21 cellular contexts compared by ENCODE assay signal in genomic region chr22:45842141-45842831, GRCh38.
DNase-seq lines count a peak whose midpoint lies in the region; FAIRE-seq and TF ChIP-seq lines count a peak whose summit lies in the region.
"Had no signal": no experiment of that assay in that cellular context is flagged by ENCODE, and none has a peak within 500 bp of the region (broad histone marks: within the 10 kb centered on the region; RNA-seq: fewer than 3 reads in every experiment).

No MANE protein-coding gene starts in this region.

- peak overlapping the region; percentile 17 for H3K4me3 ChIP-seq in astrocyte (ENCODE audit: insufficient read depth, low read depth, low read length)
- H3K4me3 ChIP-seq in fibroblast of the aortic adventitia (ENCODE audit: low read depth, low read length): no peak overlapping the region
- H3K4me3 ChIP-seq in retinal pigment epithelial cell (ENCODE audit: low read length): no peak overlapping the region
- H3K4me3 ChIP-seq in effector memory CD4-positive, alpha-beta T cell (ENCODE audit: insufficient read depth, low read depth, low read length, poor library complexity, severe bottlenecking): no peak overlapping the region
- H3K4me3 ChIP-seq: cardiac muscle cell, K562, left lung, right lobe of liver had no signal

- H3K27ac ChIP-seq in astrocyte (ENCODE audit: low read depth, low read length): peak overlapping the region; percentile 51
- H3K27ac ChIP-seq in effector memory CD4-positive, alpha-beta T cell (ENCODE audit: insufficient read depth, low read length, poor library complexity, severe bottlenecking): no peak overlapping the region
- H3K27ac ChIP-seq: cardiac muscle cell, left lung, right lobe of liver had no signal

- peaks cover 5% of the 10 kb centered on the region for H3K36me3 Mint-ChIP-seq in astrocyte (ENCODE audit: low read depth, unreplicated experiment)

- H3K9me3 ChIP-seq in astrocyte (ENCODE audit: insufficient read depth, low read depth, low read length): no peaks in the 10 kb centered on the region
- H3K9me3 ChIP-seq in effector memory CD4-positive, alpha-beta T cell (ENCODE audit: control insufficient read depth, low read length): no peaks in the 10 kb centered on the region
- H3K9me3 ChIP-seq: left lung, right lobe of liver had no signal

- peak overlapping the region; percentile 27 for H3K27ac Mint-ChIP-seq in astrocyte (ENCODE audit: unreplicated experiment)
- H3K27ac Mint-ChIP-seq: activated B cell treated with CpG ODN at 0.5 μM for 24 hours had no signal

- no peak for TF ChIP-seq CTCF in astrocyte (IDR thresholded peaks at IDR 0.05; ENCODE audit: insufficient read depth, low read depth, low read length)
- TF ChIP-seq CTCF in fibroblast of the aortic adventitia (IDR thresholded peaks at IDR 0.05; ENCODE audit: insufficient read depth, low read length): no peak
- TF ChIP-seq CTCF in retinal pigment epithelial cell (conservative IDR thresholded peaks at IDR 0.05; ENCODE audit: low read depth, low read length): no peak

- peak; percentile 5 for FAIRE-seq in astrocyte (lab: Jason Lieb, UNC)
- FAIRE-seq: H54, K562, urothelium cell line had no signal

- H3K27me3 Mint-ChIP-seq in astrocyte (ENCODE audit: low read depth, unreplicated experiment): no peaks in the 10 kb centered on the region
- H3K27me3 Mint-ChIP-seq: activated B cell treated with CpG ODN at 0.5 μM for 24 hours; naive thymus-derived CD4-positive, alpha-beta T cell had no signal

- no peak overlapping the region for H2AFZ ChIP-seq in astrocyte (ENCODE audit: low read depth, low read length)

- no peak overlapping the region for H3K4me3 Mint-ChIP-seq in astrocyte (ENCODE audit: unreplicated experiment)
- H3K4me3 Mint-ChIP-seq: activated B cell treated with CpG ODN at 0.5 μM for 24 hours; naive thymus-derived CD4-positive, alpha-beta T cell had no signal

- peaks cover 6% of the 10 kb centered on the region for H3K36me3 ChIP-seq in astrocyte (ENCODE audit: insufficient read depth, low read length)
- H3K36me3 ChIP-seq in effector memory CD4-positive, alpha-beta T cell (ENCODE audit: control insufficient read depth, insufficient read depth, low read length): peaks cover 17% of the 10 kb centered on the region

- peak overlapping the region; percentile 66 for H3K4me2 ChIP-seq in astrocyte (ENCODE audit: low read length)

- peak overlapping the region; percentile 40 for H3K9ac ChIP-seq in astrocyte (ENCODE audit: low read length)

- H3K9me3 Mint-ChIP-seq in astrocyte (ENCODE audit: unreplicated experiment): no peaks in the 10 kb centered on the region
- H3K9me3 Mint-ChIP-seq: activated B cell treated with CpG ODN at 0.5 μM for 24 hours; naive thymus-derived CD4-positive, alpha-beta T cell had no signal

- H3K4me1 ChIP-seq in astrocyte (ENCODE audit: insufficient read depth, low read length): peaks cover 42% of the 10 kb centered on the region
- H3K4me1 ChIP-seq in effector memory CD4-positive, alpha-beta T cell (ENCODE audit: control insufficient read depth, insufficient read depth, low read length, poor library complexity, severe bottlenecking): no peaks in the 10 kb centered on the region
- H3K4me1 ChIP-seq: left lung, right lobe of liver had no signal

- DNase-seq in NCI-H1092 treated with DMSO at 0.1 percent for 48 hours (lab: John Stamatoyannopoulos, UW) (peak; percentile 9), NCI-H1092 (lab: John Stamatoyannopoulos, UW) (no peak), astrocyte (ENCODE audit: low read depth) (peak; percentile 91), fibroblast of the aortic adventitia (ENCODE audit: low read depth) (peak; percentile 34), retinal pigment epithelial cell (ENCODE audit: low read depth) (peak; percentile 27), GF-D8 (lab: John Stamatoyannopoulos, UW) (no peak)
- DNase-seq in effector memory CD4-positive, alpha-beta T cell: no peak
- DNase-seq in stimulated activated naive CD4-positive, alpha-beta T cell treated with Interleukin-2 at 50 U/mL for 16 hours (lab: John Stamatoyannopoulos, UW): no peak
- DNase-seq: 8988T; activated B cell treated with CpG ODN at 0.5 μM for 24 hours; activated gamma-delta T cell treated with Interleukin-2 at 50 U/mL for 16 hours; left lung; naive thymus-derived CD4-positive, alpha-beta T cell; NCI-H526; right lobe of liver; stimulated activated CD4-positive, alpha-beta T cell treated with anti-CD3 and anti-CD28 coated beads, Interleukin-4, amount 100 ng/mL, for 24 hours; SW 1271 had no signal

- peaks cover 44% of the 10 kb centered on the region for H3K4me1 Mint-ChIP-seq in astrocyte (ENCODE audit: low read depth, unreplicated experiment)

- peaks cover 39% of the 10 kb centered on the region for H4K20me1 ChIP-seq in astrocyte (ENCODE audit: insufficient read depth, low read length)

- peaks cover 16% of the 10 kb centered on the region for H3K79me2 ChIP-seq in astrocyte (ENCODE audit: insufficient read depth, low read length)

- H3K27me3 ChIP-seq in astrocyte (ENCODE audit: insufficient read depth, low read length): no peaks in the 10 kb centered on the region
- H3K27me3 ChIP-seq in effector memory CD4-positive, alpha-beta T cell (replicated peaks; ENCODE audit: control insufficient read depth, insufficient read depth, low read length, poor library complexity, severe bottlenecking): no peaks in the 10 kb centered on the region
- H3K27me3 ChIP-seq: cardiac muscle cell, left lung, right lobe of liver had no signal

Comparison
In these comparisons a context has a peak if more than half of its experiments do, and no peak if none do; other contexts are left out.
1. DNase-seq: peak in NCI-H1092 treated with DMSO at 0.1 percent for 48 hours (single experiment), astrocyte (single experiment), fibroblast of the aortic adventitia (single experiment) and retinal pigment epithelial cell (single experiment); none in NCI-H1092 (single experiment), effector memory CD4-positive, alpha-beta T cell (0 of 3), GF-D8 (single experiment) and stimulated activated naive CD4-positive, alpha-beta T cell treated with Interleukin-2 at 50 U/mL for 16 hours (single experiment).